In genomic region chr3:52934626-52935530, GRCh38 we compare ENCODE assay signal across 1 cellular context.
TF ChIP-seq lines count a peak whose summit lies in the region.

No MANE protein-coding gene starts in this region.

TF ChIP-seq in H1, 55 proteins besides CTCF, POLR2A, EP300 and RAD21 (continued from another document):
- TF ChIP-seq ZNF274 (IDR thresholded peaks at IDR 0.05; ENCODE audit: borderline replicate concordance, extremely low read depth, low read length) (no peak), NANOG (IDR thresholded peaks at IDR 0.05; ENCODE audit: insufficient read depth, low read depth, low read length, poor library complexity, severe bottlenecking) (no peak)
